In genomic region chr17:43338886-43339516, GRCh38 we compare ENCODE assay signal across 8 cellular contexts. TPM values are rescaled to one million over a fixed set of nuclear protein-coding genes. Genes with fewer than 3 reads are reported as not detected.
DNase-seq lines count a peak whose midpoint lies in the region; TF ChIP-seq lines count a peak whose summit lies in the region.

No MANE protein-coding gene starts in this region.

- POLR2A ChIA-PET in A673 (lab: Charles Lee; ENCODE audit: low non-redundant PET), result no interaction called here

- H3K27me3 Mint-ChIP-seq in nephron (ENCODE audit: low read depth) (no peaks in the 10 kb centered on the region), type B pancreatic cell (peaks cover 11% of the 10 kb centered on the region)

- H3K4me1 Mint-ChIP-seq in nephron (peaks cover 45% of the 10 kb centered on the region), type B pancreatic cell (ENCODE audit: unreplicated experiment) (peaks cover 36% of the 10 kb centered on the region)

- H3K4me3 Mint-ChIP-seq in nephron, result no peak overlapping the region
- no peak overlapping the region for H3K4me3 Mint-ChIP-seq in type B pancreatic cell

- no peaks in the 10 kb centered on the region for H3K4me1 ChIP-seq in A673 (ENCODE audit: insufficient read depth, low read length, poor library complexity, severe bottlenecking)

- TF ChIP-seq CTCF in A673 (conservative IDR thresholded peaks at IDR 0.05; ENCODE audit: low read depth, low read length) (peak; percentile 58), GM20000 (IDR thresholded peaks at IDR 0.05; ENCODE audit: extremely low read depth, missing control alignments) (peak; percentile 71), epithelial cell of proximal tubule (conservative IDR thresholded peaks at IDR 0.05; ENCODE audit: low read depth, low read length) (peak; percentile 75), nephron (IDR thresholded peaks at IDR 0.05; ENCODE audit: unreplicated experiment in 3 of 3) (peak; percentile 73 to 89 (median 77)), type B pancreatic cell (conservative IDR thresholded peaks at IDR 0.05) (peak; percentile 81)

- H3K27ac ChIP-seq in A673 (ENCODE audit: low read depth, low read length, poor library complexity, severe bottlenecking), result no peak overlapping the region

- no peaks in the 10 kb centered on the region for H3K9me3 ChIP-seq in A673 (ENCODE audit: low read depth, low read length, poor library complexity, severe bottlenecking)

- H3K36me3 ChIP-seq in A673 (ENCODE audit: insufficient read depth, low read length, poor library complexity, severe bottlenecking), result no peaks in the 10 kb centered on the region

- BruUV-seq in A673 (replicated peaks; lab: Mats Ljungman, UMichigan), result no TSS peak

- H3K9me3 Mint-ChIP-seq in nephron, result no peaks in the 10 kb centered on the region
- no peaks in the 10 kb centered on the region for H3K9me3 Mint-ChIP-seq in type B pancreatic cell

- DNase-seq in A673 (ENCODE audit: low spot score), result peak; percentile 54
- DNase-seq in GM20000 (ENCODE audit: low spot score), result no peak
- peak; percentile 80 for DNase-seq in NCI-H69 (lab: John Stamatoyannopoulos, UW)
- DNase-seq in activated CD8-positive, alpha-beta memory T cell treated with anti-CD3 and anti-CD28 coated beads for 24 hours, result peak; percentile 83
- DNase-seq in epithelial cell of proximal tubule (ENCODE audit: low read depth), result no peak
- DNase-seq in type B pancreatic cell (ENCODE audit: extremely low spot score, unreplicated experiment), result no peak
- no peak for DNase-seq in HuH-7 (ENCODE audit: low spot score)

- CTCF ChIA-PET in A673 (lab: Charles Lee), result no interaction called here

- no peak overlapping the region for H3K4me3 ChIP-seq in A673 (ENCODE audit: low read depth, low read length, poor library complexity, severe bottlenecking)
- no peak overlapping the region for H3K4me3 ChIP-seq in epithelial cell of proximal tubule (ENCODE audit: low read depth, low read length)

- no peak overlapping the region for H3K27ac Mint-ChIP-seq in nephron
- H3K27ac Mint-ChIP-seq in type B pancreatic cell, result no peak overlapping the region

- intact Hi-C loops in A673 (cut with micrococcal nuclease; ENCODE audit: unreplicated experiment), result loop anchor here (2.0 kb wide), 1 partner anchor 20 kb away; no protein-coding TSS in a partner anchor

- no peaks in the 10 kb centered on the region for H3K27me3 ChIP-seq in A673 (replicated peaks; ENCODE audit: insufficient read depth, low read depth, low read length, poor library complexity)

- H3K36me3 Mint-ChIP-seq in nephron (ENCODE audit: low read depth) (no peaks in the 10 kb centered on the region), type B pancreatic cell (no peaks in the 10 kb centered on the region)

RNA-seq across cellular contexts. Expression of gene ARL4D, which starts 59.8 kb away (rescaled TPM):
- total RNA-seq in A673 (2021) (4.3 and 5.5 TPM in 2 replicates), epithelial cell of proximal tubule (4.6 and 5.8 TPM in 2 replicates), type B pancreatic cell (ENCODE audit: low replicate concordance) (8.3 and 9.9 TPM in 2 replicates)

Comparison
In these comparisons a context has a peak if more than half of its experiments do, and no peak if none do; other contexts are left out.
1. DNase-seq: peak in A673 (single experiment), NCI-H69 (single experiment) and activated CD8-positive, alpha-beta memory T cell treated with anti-CD3 and anti-CD28 coated beads for 24 hours (single experiment); none in GM20000 (single experiment), epithelial cell of proximal tubule (single experiment), type B pancreatic cell (single experiment) and HuH-7 (single experiment).
2. Peak in every context shown above with its lines, with median percentiles within 50 percentile points of each other: CTCF ChIP-seq.